9 cellular contexts compared by ENCODE assay signal in the genomic region with DNA sequence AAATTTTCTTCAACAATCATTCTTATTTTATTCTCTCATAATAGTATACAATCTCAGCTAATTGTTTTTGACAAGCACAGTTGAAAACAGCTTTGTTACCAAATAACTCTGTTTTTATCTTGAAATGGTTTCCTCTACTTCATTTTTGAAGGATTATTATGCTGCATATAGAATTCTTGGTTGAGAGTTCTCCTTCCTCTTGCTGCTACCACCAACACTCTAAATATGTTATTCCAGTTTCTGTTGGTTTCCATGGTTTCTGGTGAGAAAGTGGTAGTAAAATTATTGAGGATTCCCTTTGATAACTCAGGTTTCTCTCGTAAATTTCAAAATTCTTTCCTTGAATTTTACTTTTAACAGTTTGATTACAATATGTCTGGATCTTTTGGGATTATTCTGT.
"Had no signal": no experiment of that assay in that cellular context is flagged by ENCODE, and none has a peak within 500 bp of the region (broad histone marks: within the 10 kb centered on the region; RNA-seq: fewer than 3 reads in every experiment).

No MANE protein-coding gene starts in this region.

- H3K4me3 ChIP-seq: GM23248, GM23338, HAP-1 had no signal

- H2AFZ ChIP-seq: GM23248, GM23338 had no signal

- H3K4me1 ChIP-seq: HAP-1 had no signal

- ATAC-seq: GM23338, HCT116 had no signal

- H3K36me3 ChIP-seq: HAP-1 had no signal

- DNase-seq: GM23248, GOT3, H7, H9, HCEC 1CT, HFFc6 had no signal

- H3K4me2 ChIP-seq: GM23338 had no signal

- H3K27ac ChIP-seq: GM23248 had no signal

- H3K9me3 ChIP-seq: HAP-1 had no signal

- H3K9ac ChIP-seq: GM23248 had no signal
